In genomic region chr9:11241779-11242178, GRCh38 we compare ENCODE assay signal across 34 cellular contexts.
"Had no signal": no experiment of that assay in that cellular context is flagged by ENCODE, and none has a peak within 500 bp of the region (broad histone marks: within the 10 kb centered on the region; RNA-seq: fewer than 3 reads in every experiment).

No MANE protein-coding gene starts in this region.

- H3K4me3 ChIP-seq: ascending aorta had no signal

- H3K9me3 ChIP-seq: ascending aorta had no signal

- H3K27ac ChIP-seq: ascending aorta, VCaP had no signal

- H3K36me3 ChIP-seq: ascending aorta had no signal

- H3K27me3 Mint-ChIP-seq: activated B cell treated with CpG ODN at 0.5 μM for 24 hours; activated CD4-positive, alpha-beta memory T cell treated with anti-CD3 and anti-CD28 coated beads, Interleukin-2, amount 10 ng/mL, durations not matched to agents 7 days and 5 days; activated CD4-positive, alpha-beta T cell treated with anti-CD3 and anti-CD28 coated beads, Interleukin-2, amount 10 ng/mL, durations not matched to agents 24 days and 14 days; activated CD8-positive, alpha-beta memory T cell treated with anti-CD3 and anti-CD28 coated beads, Interleukin-2, amount 10 ng/mL, durations not matched to agents 7 days and 5 days; activated naive CD4-positive, alpha-beta T cell treated with anti-CD3 and anti-CD28 coated beads, Interleukin-2, amount 10 ng/mL, durations not matched to agents 7 days and 5 days; activated naive CD4-positive, alpha-beta T cell treated with anti-CD3 and anti-CD28 coated beads, Interleukin-2, amount 50 U/mL, for 24 hours; activated naive CD8-positive, alpha-beta T cell; activated naive CD8-positive, alpha-beta T cell treated with anti-CD3 and anti-CD28 coated beads, Interleukin-2, amount 10 ng/mL, durations not matched to agents 7 days and 5 days; activated naive CD8-positive, alpha-beta T cell treated with anti-CD3 and anti-CD28 coated beads, Interleukin-2, amount 50 U/mL, for 24 hours; activated T-cell treated with anti-CD3 and anti-CD28 coated beads, Interleukin-2, amount 50 U/mL, for 24 hours; brain; central memory CD8-positive, alpha-beta T cell had no signal

- H3K27ac Mint-ChIP-seq: activated B cell treated with CpG ODN at 0.5 μM for 24 hours; activated CD4-positive, alpha-beta memory T cell treated with anti-CD3 and anti-CD28 coated beads, Interleukin-2, amount 10 ng/mL, durations not matched to agents 7 days and 5 days; activated CD4-positive, alpha-beta T cell treated with anti-CD3 and anti-CD28 coated beads, Interleukin-2, amount 10 ng/mL, durations not matched to agents 24 days and 14 days; activated CD8-positive, alpha-beta memory T cell treated with anti-CD3 and anti-CD28 coated beads, Interleukin-2, amount 10 ng/mL, durations not matched to agents 7 days and 5 days; activated CD8-positive, alpha-beta T cell treated with anti-CD3 and anti-CD28 coated beads, Interleukin-2, amount 10 ng/mL, durations not matched to agents 7 days and 5 days; activated naive CD4-positive, alpha-beta T cell treated with anti-CD3 and anti-CD28 coated beads, Interleukin-2, amount 10 ng/mL, durations not matched to agents 7 days and 5 days; activated naive CD4-positive, alpha-beta T cell treated with anti-CD3 and anti-CD28 coated beads, Interleukin-2, amount 50 U/mL, for 24 hours; activated naive CD8-positive, alpha-beta T cell; activated naive CD8-positive, alpha-beta T cell treated with anti-CD3 and anti-CD28 coated beads, Interleukin-2, amount 10 ng/mL, durations not matched to agents 7 days and 5 days; activated naive CD8-positive, alpha-beta T cell treated with anti-CD3 and anti-CD28 coated beads, Interleukin-2, amount 50 U/mL, for 24 hours; activated T-cell treated with anti-CD3 and anti-CD28 coated beads, Interleukin-2, amount 50 U/mL, for 24 hours; activated T-helper 2 cell treated with anti-CD3 and anti-CD28 coated beads, Interferon-gamma antibody, Interleukin-2, Interleukin-4, amounts not matched to agents 10 μg/mL and 5 μg/mL and 100 μg/mL, durations not matched to agents 14 hours and 24 hours and 36 hours; brain; T-helper 1 cell treated with Interleukin-12 subunit alpha and Interleukin-12 subunit beta and Interleukin-4 antibody, amounts not matched to agents 30 μg/mL and 1 μg/mL, for 36 hours; T-helper 2 cell treated with Interferon-gamma antibody and Interleukin-4, amounts not matched to agents 5 μg/mL and 100 μg/mL, for 36 hours had no signal

- H3K4me1 ChIP-seq: ascending aorta had no signal

- H3K27me3 ChIP-seq: ascending aorta had no signal

- ATAC-seq: activated CD8-positive, alpha-beta memory T cell treated with anti-CD3 and anti-CD28 coated beads, Interleukin-2, amount 10 ng/mL, durations not matched to agents 7 days and 5 days; activated CD8-positive, alpha-beta T cell treated with anti-CD3 and anti-CD28 coated beads, Interleukin-2, amount 10 ng/mL, durations not matched to agents 7 days and 5 days; activated naive CD8-positive, alpha-beta T cell treated with anti-CD3 and anti-CD28 coated beads, Interleukin-2, amount 50 U/mL, for 24 hours had no signal

- H3K9me3 Mint-ChIP-seq: activated CD4-positive, alpha-beta T cell treated with anti-CD3 and anti-CD28 coated beads, Interleukin-2, amount 10 ng/mL, durations not matched to agents 24 days and 14 days had no signal

- H3K36me3 Mint-ChIP-seq: activated CD8-positive, alpha-beta memory T cell treated with anti-CD3 and anti-CD28 coated beads, Interleukin-2, amount 10 ng/mL, durations not matched to agents 7 days and 5 days; activated naive CD4-positive, alpha-beta T cell treated with anti-CD3 and anti-CD28 coated beads, Interleukin-2, amount 10 ng/mL, durations not matched to agents 7 days and 5 days; activated naive CD4-positive, alpha-beta T cell treated with anti-CD3 and anti-CD28 coated beads, Interleukin-2, amount 50 U/mL, for 24 hours; activated naive CD8-positive, alpha-beta T cell; activated naive CD8-positive, alpha-beta T cell treated with anti-CD3 and anti-CD28 coated beads, Interleukin-2, amount 10 ng/mL, durations not matched to agents 7 days and 5 days; brain had no signal

- FAIRE-seq: TTC549 had no signal

- H3K4me3 Mint-ChIP-seq: activated B cell treated with CpG ODN at 0.5 μM for 24 hours; activated CD4-positive, alpha-beta memory T cell treated with anti-CD3 and anti-CD28 coated beads, Interleukin-2, amount 10 ng/mL, durations not matched to agents 7 days and 5 days; activated CD4-positive, alpha-beta T cell treated with anti-CD3 and anti-CD28 coated beads, Interleukin-2, amount 10 ng/mL, durations not matched to agents 24 days and 14 days; activated CD8-positive, alpha-beta memory T cell treated with anti-CD3 and anti-CD28 coated beads, Interleukin-2, amount 10 ng/mL, durations not matched to agents 7 days and 5 days; activated CD8-positive, alpha-beta T cell treated with anti-CD3 and anti-CD28 coated beads, Interleukin-2, amount 10 ng/mL, durations not matched to agents 7 days and 5 days; activated naive CD4-positive, alpha-beta T cell treated with anti-CD3 and anti-CD28 coated beads, Interleukin-2, amount 10 ng/mL, durations not matched to agents 7 days and 5 days; activated naive CD4-positive, alpha-beta T cell treated with anti-CD3 and anti-CD28 coated beads, Interleukin-2, amount 50 U/mL, for 24 hours; activated naive CD8-positive, alpha-beta T cell; activated naive CD8-positive, alpha-beta T cell treated with anti-CD3 and anti-CD28 coated beads, Interleukin-2, amount 10 ng/mL, durations not matched to agents 7 days and 5 days; activated naive CD8-positive, alpha-beta T cell treated with anti-CD3 and anti-CD28 coated beads, Interleukin-2, amount 50 U/mL, for 24 hours; activated T-cell treated with anti-CD3 and anti-CD28 coated beads, Interleukin-2, amount 50 U/mL, for 24 hours; brain; central memory CD8-positive, alpha-beta T cell; T-helper 1 cell treated with Interleukin-12 subunit alpha and Interleukin-12 subunit beta and Interleukin-4 antibody, amounts not matched to agents 30 μg/mL and 1 μg/mL, for 36 hours; T-helper 2 cell treated with Interferon-gamma antibody and Interleukin-4, amounts not matched to agents 5 μg/mL and 100 μg/mL, for 36 hours had no signal

- DNase-seq: activated B cell treated with CpG ODN at 0.5 μM for 24 hours; activated CD4-positive, alpha-beta memory T cell treated with anti-CD3 and anti-CD28 coated beads, Interleukin-2, amount 10 ng/mL, durations not matched to agents 7 days and 5 days; activated CD4-positive, alpha-beta T cell treated with anti-CD3 and anti-CD28 coated beads for 4 hours; activated CD4-positive, alpha-beta T cell treated with anti-CD3 and anti-CD28 coated beads, Interleukin-2, amount 10 ng/mL, durations not matched to agents 24 days and 14 days; activated CD4-positive, alpha-beta T cell treated with anti-CD3 and anti-CD28 coated beads, Interleukin-2, amount 50 U/mL, for 1 hour; activated CD4-positive, alpha-beta T cell treated with anti-CD3 and anti-CD28 coated beads, Interleukin-2, amount 50 U/mL, for 4 hours; activated CD4-positive, CD25-positive, alpha-beta regulatory T cell treated with anti-CD3 and anti-CD28 coated beads, Interleukin-2, amount 50 U/mL, for 72 hours; activated CD8-positive, alpha-beta memory T cell treated with anti-CD3 and anti-CD28 coated beads for 24 hours; activated CD8-positive, alpha-beta memory T cell treated with anti-CD3 and anti-CD28 coated beads, Interleukin-2, amount 10 ng/mL, durations not matched to agents 7 days and 5 days; activated CD8-positive, alpha-beta memory T cell treated with anti-CD3 and anti-CD28 coated beads, Interleukin-2, amount 50 U/mL, for 48 hours; activated CD8-positive, alpha-beta T cell treated with anti-CD3 and anti-CD28 coated beads, Interleukin-2, amount 10 ng/mL, durations not matched to agents 7 days and 5 days; activated effector memory CD4-positive, alpha-beta T cell treated with Interleukin-2 at 50 U/mL for 16 hours; activated gamma-delta T cell; activated naive CD4-positive, alpha-beta T cell treated with anti-CD3 and anti-CD28 coated beads, Interleukin-2, amount 10 ng/mL, durations not matched to agents 7 days and 5 days; activated naive CD4-positive, alpha-beta T cell treated with Interleukin-2 at 50 U/mL for 16 hours; activated naive CD8-positive, alpha-beta T cell treated with anti-CD3 and anti-CD28 coated beads, Interleukin-2, amount 10 ng/mL, durations not matched to agents 7 days and 5 days; activated naive CD8-positive, alpha-beta T cell treated with anti-CD3 and anti-CD28 coated beads, Interleukin-2, amount 50 U/mL, for 24 hours; activated T-cell treated with anti-CD3 and anti-CD28 coated beads, Interleukin-2, amount 50 U/mL, for 24 hours; activated T-cell treated with anti-CD3 and anti-CD28 coated beads, Interleukin-2, amount 50 U/mL, for 48 hours; amygdala; cerebellar nuclear complex; T-helper 1 cell; T-helper 2 cell; T-helper 9 cell had no signal

- H3K4me1 Mint-ChIP-seq: activated B cell treated with CpG ODN at 0.5 μM for 24 hours; activated CD4-positive, alpha-beta memory T cell treated with anti-CD3 and anti-CD28 coated beads, Interleukin-2, amount 10 ng/mL, durations not matched to agents 7 days and 5 days; activated CD4-positive, alpha-beta T cell treated with anti-CD3 and anti-CD28 coated beads, Interleukin-2, amount 10 ng/mL, durations not matched to agents 24 days and 14 days; activated CD8-positive, alpha-beta memory T cell treated with anti-CD3 and anti-CD28 coated beads, Interleukin-2, amount 10 ng/mL, durations not matched to agents 7 days and 5 days; activated naive CD4-positive, alpha-beta T cell treated with anti-CD3 and anti-CD28 coated beads, Interleukin-2, amount 10 ng/mL, durations not matched to agents 7 days and 5 days; activated naive CD4-positive, alpha-beta T cell treated with anti-CD3 and anti-CD28 coated beads, Interleukin-2, amount 50 U/mL, for 24 hours; activated naive CD8-positive, alpha-beta T cell treated with anti-CD3 and anti-CD28 coated beads, Interleukin-2, amount 10 ng/mL, durations not matched to agents 7 days and 5 days; activated naive CD8-positive, alpha-beta T cell treated with anti-CD3 and anti-CD28 coated beads, Interleukin-2, amount 50 U/mL, for 24 hours; brain; central memory CD8-positive, alpha-beta T cell had no signal
